Comparison of ENCODE assay signal across 1 cellular context in genomic region chr1:168510595-168510918, GRCh38.
TF ChIP-seq lines count a peak whose summit lies in the region.

No MANE protein-coding gene starts in this region.

TF ChIP-seq in H1, 55 proteins besides CTCF, POLR2A, EP300 and RAD21:
- no peak for TF ChIP-seq CBX5 (IDR thresholded peaks at IDR 0.05; ENCODE audit: low read depth, low read length)
